ENCODE assay signal across 1 cellular context in genomic region chr1:89592879-89593302, GRCh38.
TF ChIP-seq lines count a peak whose summit lies in the region.
"Not testable (repeated sequence)": the region's sequence is repeated elsewhere in the genome, so short reads cannot be mapped to it uniquely, and the experiment has no call there.

No MANE protein-coding gene starts in this region.

TF ChIP-seq in HepG2, 621 proteins besides CTCF, POLR2A, EP300 and RAD21 (continued from another document and continues in another):
- TF ChIP-seq HNF1B (CRISPR knock-in tag; IDR thresholded peaks at IDR 0.05), result 0 out of 2 replicates have a peak, but pooled peaks have one; percentile 16
- TF ChIP-seq ZNF644 (CRISPR knock-in tag; IDR thresholded peaks at IDR 0.05; ENCODE audit: low read depth), result peak; percentile 68; the same call in 1 of the 2 replicates
- TF ChIP-seq ZNF460 (CRISPR knock-in tag; IDR thresholded peaks at IDR 0.05; ENCODE audit: borderline replicate concordance), result peak; percentile 70; the same call in 1 of the 2 replicates
- peak; percentile 33; the same call in 1 of the 2 replicates for TF ChIP-seq ZNF687 (CRISPR knock-in tag; IDR thresholded peaks at IDR 0.05)
- peak; percentile 56; the same call in 1 of the 2 replicates for TF ChIP-seq MEIS2 (CRISPR knock-in tag; IDR thresholded peaks at IDR 0.05)
- TF ChIP-seq ISL2 (CRISPR knock-in tag; IDR thresholded peaks at IDR 0.05), result peak; percentile 69; the same call in 1 of the 2 replicates
- TF ChIP-seq HHEX (CRISPR knock-in tag; IDR thresholded peaks at IDR 0.05), result 0 out of 2 replicates have a peak, but pooled peaks have one; percentile 36
- peak; percentile 83; the same call in 1 of the 2 replicates for TF ChIP-seq ZNF710 (CRISPR knock-in tag; IDR thresholded peaks at IDR 0.05; ENCODE audit: borderline replicate concordance)
- TF ChIP-seq MEF2D (CRISPR knock-in tag; IDR thresholded peaks at IDR 0.05), result 0 out of 2 replicates have a peak, but pooled peaks have one; percentile 53
- TF ChIP-seq FOXK1 (CRISPR knock-in tag; IDR thresholded peaks at IDR 0.05; ENCODE audit: borderline replicate concordance, low read depth), result peak; percentile 33; the same call in 1 of the 2 replicates
- 0 out of 2 replicates have a peak, but pooled peaks have one; percentile 29 for TF ChIP-seq ZNF792 (CRISPR knock-in tag; IDR thresholded peaks at IDR 0.05)
- peak; percentile 46; the same call in 1 of the 2 replicates for TF ChIP-seq PPARG (CRISPR knock-in tag; conservative IDR thresholded peaks at IDR 0.05)
- peak; percentile 46; the same call in 1 of the 2 replicates for TF ChIP-seq ZBTB25 (CRISPR knock-in tag; IDR thresholded peaks at IDR 0.05)
- peak; percentile 44; the same call in 1 of the 2 replicates for TF ChIP-seq MED1 (CRISPR knock-in tag; IDR thresholded peaks at IDR 0.05)
- TF ChIP-seq SOX13 (IDR thresholded peaks at IDR 0.05), result peak; percentile 58; the same call in 1 of the 2 replicates
- TF ChIP-seq SOX13 (CRISPR knock-in tag; conservative IDR thresholded peaks at IDR 0.05 in 1 of 2, IDR thresholded peaks at IDR 0.05 in 1 of 2), result peak in 1 of 2 experiments; percentile 86; a peak in 2 of 4 replicates
- TF ChIP-seq NCOR1 (IDR thresholded peaks at IDR 0.05; ENCODE audit: borderline replicate concordance, low read length), result 0 out of 2 replicates have a peak, but pooled peaks have one; percentile 22
- TF ChIP-seq BCL6 (CRISPR knock-in tag; IDR thresholded peaks at IDR 0.05), result peak; percentile 93
- TF ChIP-seq KLF16 (CRISPR knock-in tag; IDR thresholded peaks at IDR 0.05), result peak in 1 of 2 experiments; percentile 64; a peak in 1 of 4 replicates
- TF ChIP-seq SP5 (CRISPR knock-in tag; IDR thresholded peaks at IDR 0.05; ENCODE audit: borderline replicate concordance, low read depth), result 0 out of 2 replicates have a peak, but pooled peaks have one; percentile 31
- TF ChIP-seq HOMEZ (CRISPR knock-in tag; IDR thresholded peaks at IDR 0.05; ENCODE audit: low read depth), result peak; percentile 95
- TF ChIP-seq RXRA (CRISPR knock-in tag; IDR thresholded peaks at IDR 0.05), result peak; percentile 32; the same call in 1 of the 2 replicates
- TF ChIP-seq SOX6 (IDR thresholded peaks at IDR 0.05); CREM (CRISPR knock-in tag; IDR thresholded peaks at IDR 0.05): not testable (repeated sequence)
- TF ChIP-seq SOX6 (CRISPR knock-in tag; IDR thresholded peaks at IDR 0.05), result peak; percentile 86
- TF ChIP-seq ARID5B (CRISPR knock-in tag; IDR thresholded peaks at IDR 0.05), result peak; percentile 95
- TF ChIP-seq YEATS4 (CRISPR knock-in tag; IDR thresholded peaks at IDR 0.05; ENCODE audit: borderline replicate concordance), result 0 out of 2 replicates have a peak, but pooled peaks have one; percentile 13
- TF ChIP-seq CREM (IDR thresholded peaks at IDR 0.05), result peak; percentile 66
- TF ChIP-seq SOX5 (CRISPR knock-in tag; IDR thresholded peaks at IDR 0.05; ENCODE audit: borderline replicate concordance), result peak; percentile 85
- TF ChIP-seq PHF21A (CRISPR knock-in tag; IDR thresholded peaks at IDR 0.05), result peak; percentile 76
- peak; percentile 88 for TF ChIP-seq HMG20A (CRISPR knock-in tag; IDR thresholded peaks at IDR 0.05; ENCODE audit: borderline replicate concordance)
- TF ChIP-seq KLF6 (CRISPR knock-in tag; IDR thresholded peaks at IDR 0.05), result peak; percentile 49; the same call in 1 of the 2 replicates
- peak; percentile 16; the same call in 1 of the 2 replicates for TF ChIP-seq MLX (CRISPR knock-in tag; IDR thresholded peaks at IDR 0.05)
- peak; percentile 54; the same call in 1 of the 2 replicates for TF ChIP-seq THAP11 (CRISPR knock-in tag; IDR thresholded peaks at IDR 0.05)
- peak; percentile 78 for TF ChIP-seq SAP130 (CRISPR knock-in tag; IDR thresholded peaks at IDR 0.05; ENCODE audit: low read depth)
- TF ChIP-seq DMAP1 (CRISPR knock-in tag; IDR thresholded peaks at IDR 0.05), result peak; percentile 42; the same call in 1 of the 2 replicates
- TF ChIP-seq NCOA2 (CRISPR knock-in tag; IDR thresholded peaks at IDR 0.05), result peak; percentile 74
- peak; percentile 80 for TF ChIP-seq PITX1 (CRISPR knock-in tag; IDR thresholded peaks at IDR 0.05)
- peak; percentile 34; the same call in 1 of the 2 replicates for TF ChIP-seq SIX1 (CRISPR knock-in tag; IDR thresholded peaks at IDR 0.05; ENCODE audit: borderline replicate concordance)
- 0 out of 2 replicates have a peak, but pooled peaks have one; percentile 34 for TF ChIP-seq ZSCAN9 (CRISPR knock-in tag; IDR thresholded peaks at IDR 0.05; ENCODE audit: borderline replicate concordance)
- TF ChIP-seq ADNP (CRISPR knock-in tag; IDR thresholded peaks at IDR 0.05), result peak; percentile 56; the same call in 1 of the 2 replicates
- peak; percentile 93 for TF ChIP-seq CEBPG (CRISPR knock-in tag; IDR thresholded peaks at IDR 0.05)
- peak; percentile 87 for TF ChIP-seq FOXA3 (CRISPR knock-in tag; IDR thresholded peaks at IDR 0.05)
- TF ChIP-seq GMEB1 (CRISPR knock-in tag; IDR thresholded peaks at IDR 0.05; ENCODE audit: borderline replicate concordance), result peak; percentile 35; the same call in 1 of the 2 replicates
- TF ChIP-seq ZNF362 (CRISPR knock-in tag; IDR thresholded peaks at IDR 0.05; ENCODE audit: borderline replicate concordance), result peak; percentile 28; the same call in 1 of the 2 replicates
